In genomic region chr4:37686373-37687174, GRCh38 we compare ENCODE assay signal across 8 cellular contexts. TPM values are rescaled to one million over a fixed set of nuclear protein-coding genes. Genes with fewer than 3 reads are reported as not detected.
A peak's percentile ranks its signal among the peaks of the same experiment; 100 is the strongest.
DNase-seq lines count a peak whose midpoint lies in the region; ATAC-seq and FAIRE-seq lines count a peak whose summit lies in the region.

Gene RELL1 (minus strand): TSS chr4:37686376. CDS start chr4:37686287, 89 bp downstream.

- H3K27ac Mint-ChIP-seq in activated CD4-positive, alpha-beta T cell treated with anti-CD3 and anti-CD28 coated beads, Interleukin-2, amount 10 ng/mL, durations not matched to agents 24 days and 14 days, result peak within 1 kb of the TSS; percentile 96

- peaks cover 15% of the 10 kb centered on the region for H3K36me3 Mint-ChIP-seq in activated CD4-positive, alpha-beta T cell treated with anti-CD3 and anti-CD28 coated beads, Interleukin-2, amount 10 ng/mL, durations not matched to agents 24 days and 14 days (ENCODE audit: low read depth)

- ATAC-seq in GM19328 (IDR thresholded peaks at IDR 0.05; ENCODE audit: unreplicated experiment) (peak; percentile 79), HG03469 (IDR thresholded peaks at IDR 0.05; ENCODE audit: unreplicated experiment) (peak; percentile 64)

- intact Hi-C loops in activated CD4-positive, alpha-beta T cell treated with anti-CD3 and anti-CD28 coated beads, Interleukin-2, amount 10 ng/mL, durations not matched to agents 24 days and 14 days (cut with micrococcal nuclease), result loop anchor here (1.0 to 10.0 kb wide), 9 partner anchors 39 to 1364 kb away; partner anchors contain the start of genes KLF3, PGM2 and TBC1D1

- H3K4me1 Mint-ChIP-seq in activated CD4-positive, alpha-beta T cell treated with anti-CD3 and anti-CD28 coated beads, Interleukin-2, amount 10 ng/mL, durations not matched to agents 24 days and 14 days, result peaks cover 36% of the 10 kb centered on the region

- H3K4me3 Mint-ChIP-seq in activated CD4-positive, alpha-beta T cell treated with anti-CD3 and anti-CD28 coated beads, Interleukin-2, amount 10 ng/mL, durations not matched to agents 24 days and 14 days, result peak within 1 kb of the TSS; percentile 91

- DNase-seq in Ammon's horn (ENCODE audit: low spot score) (peak; percentile 100), NCI-H526 (lab: John Stamatoyannopoulos, UW) (peak; percentile 98 to 99), kidney glomerular epithelial cell (lab: John Stamatoyannopoulos, UW) (peak; percentile 99)
- peak; percentile 100 for DNase-seq in activated CD4-positive, alpha-beta T cell treated with anti-CD3 and anti-CD28 coated beads, Interleukin-2, amount 10 ng/mL, durations not matched to agents 24 days and 14 days
- peak; percentile 98 to 99 for DNase-seq in stimulated activated CD4-positive, alpha-beta T cell treated with anti-CD3 and anti-CD28 coated beads, Interleukin-15, amount 100 ng/mL, for 48 hours (ENCODE audit: low read depth in 2 of 2)

- FAIRE-seq in colon (lab: Jason Lieb, UNC), result peak; percentile 14

- peaks cover 8% of the 10 kb centered on the region for H3K27me3 Mint-ChIP-seq in activated CD4-positive, alpha-beta T cell treated with anti-CD3 and anti-CD28 coated beads, Interleukin-2, amount 10 ng/mL, durations not matched to agents 24 days and 14 days

- H3K9me3 Mint-ChIP-seq in activated CD4-positive, alpha-beta T cell treated with anti-CD3 and anti-CD28 coated beads, Interleukin-2, amount 10 ng/mL, durations not matched to agents 24 days and 14 days, result peaks cover 3% of the 10 kb centered on the region

RNA-seq across cellular contexts. Expression of gene RELL1, which starts in this region (rescaled TPM):
- total RNA-seq in activated CD4-positive, alpha-beta T cell treated with anti-CD3 and anti-CD28 coated beads, Interleukin-2, amount 10 ng/mL, durations not matched to agents 24 days and 14 days, result 15.7 and 19.1 TPM in 2 replicates

Comparison
In these comparisons a context has a peak if more than half of its experiments do, and no peak if none do; other contexts are left out.
1. Peak in every context shown above with its lines: DNase-seq and ATAC-seq.